In the genomic region with DNA sequence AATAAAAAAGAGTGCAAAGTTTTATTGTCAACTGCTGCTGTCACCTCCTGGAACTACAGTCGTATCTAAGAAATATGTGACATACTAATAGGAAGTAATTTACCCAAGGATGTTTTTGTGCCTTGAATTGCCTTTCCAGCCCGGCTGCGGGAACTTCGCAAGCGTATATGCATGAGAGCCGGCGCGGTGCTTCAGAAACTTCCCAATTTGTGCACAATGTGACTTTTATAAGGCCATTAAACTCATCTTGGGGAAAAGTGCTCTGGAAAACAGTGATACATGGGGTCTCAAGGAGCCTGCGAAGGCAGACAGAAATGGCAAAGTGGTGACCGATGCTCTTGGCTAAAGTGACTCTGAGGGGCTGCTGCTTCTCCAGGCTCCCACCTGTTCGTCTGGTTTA, we compare ENCODE assay signal across 29 cellular contexts. TPM values are rescaled to one million over a fixed set of nuclear protein-coding genes. Genes with fewer than 3 reads are reported as not detected.
"Had no signal": no experiment of that assay in that cellular context is flagged by ENCODE, and none has a peak within 500 bp of the region (broad histone marks: within the 10 kb centered on the region; RNA-seq: fewer than 3 reads in every experiment).

No MANE protein-coding gene starts in this region.

- H3K27me3 Mint-ChIP-seq: stimulated activated memory B cell treated with anti-CD40 and anti-IgM and Interleukin-4, amounts not matched to agents 10 μg/mL and 1 μg/mL and 100 μg/mL, for 72 hours; stimulated activated naive B cell treated with anti-CD40 and anti-IgM and Interleukin-4, amounts not matched to agents 10 μg/mL and 1 μg/mL and 100 μg/mL, for 72 hours had no signal

- ATAC-seq: stimulated activated effector memory CD8-positive, alpha-beta T cell treated with anti-CD3 and anti-CD28 coated beads, Interleukin-12 subunit alpha, Interleukin-12 subunit beta, amount 100 ng/mL, for 72 hours; stimulated activated memory B cell treated with anti-CD40 and anti-IgM and Interleukin-4, amounts not matched to agents 10 μg/mL and 1 μg/mL and 100 μg/mL, for 72 hours; stimulated activated naive B cell treated with anti-CD40 and anti-IgM and Interleukin-4, amounts not matched to agents 10 μg/mL and 1 μg/mL and 100 μg/mL, for 72 hours; stimulated activated naive CD8-positive, alpha-beta T cell treated with anti-CD3 and anti-CD28 coated beads, Interleukin-15, amount 100 ng/mL, for 72 hours; stimulated activated naive CD8-positive, alpha-beta T cell treated with anti-CD3 and anti-CD28 coated beads, Interleukin-15, Interleukin-2, amounts not matched to agents 100 U/mL and 50 U/mL, for 24 hours; upper lobe of right lung had no signal

- H3K27ac ChIP-seq: stomach, suprapubic skin, testis, thoracic aorta, thyroid gland, tibial artery, tibial nerve, transverse colon, upper lobe of left lung, upper lobe of right lung, uterus, vagina had no signal

- H3K4me3 Mint-ChIP-seq: stimulated activated effector memory CD8-positive, alpha-beta T cell treated with anti-CD3 and anti-CD28 coated beads, Interleukin-12 subunit alpha, Interleukin-12 subunit beta, amount 100 ng/mL, for 72 hours; stimulated activated memory B cell treated with anti-CD40 and anti-IgM and Interleukin-4, amounts not matched to agents 10 μg/mL and 1 μg/mL and 100 μg/mL, for 72 hours; stimulated activated naive B cell treated with anti-CD40 and anti-IgM and Interleukin-4, amounts not matched to agents 10 μg/mL and 1 μg/mL and 100 μg/mL, for 72 hours; stimulated activated naive CD8-positive, alpha-beta T cell treated with anti-CD3 and anti-CD28 coated beads, Interleukin-15, amount 100 ng/mL, for 72 hours; stimulated activated naive CD8-positive, alpha-beta T cell treated with anti-CD3 and anti-CD28 coated beads, Interleukin-15, Interleukin-2, amounts not matched to agents 100 ng/mL and 50 ng/mL, for 24 hours; type B pancreatic cell had no signal

- DNase-seq: stimulated activated CD4-positive, alpha-beta T cell treated with anti-CD3 and anti-CD28 coated beads, Interleukin-2, amount 100 ng/mL, for 48 hours; stimulated activated CD4-positive, alpha-beta T cell treated with anti-CD3 and anti-CD28 coated beads, Interleukin-4, amount 100 ng/mL, for 1 hour; stimulated activated CD4-positive, alpha-beta T cell treated with anti-CD3 and anti-CD28 coated beads, Interleukin-4, amount 100 ng/mL, for 24 hours; stimulated activated CD4-positive, alpha-beta T cell treated with anti-CD3 and anti-CD28 coated beads, Interleukin-4, amount 100 ng/mL, for 4 hours; stimulated activated naive B cell treated with anti-CD40 and anti-IgM and Interleukin-4, amounts not matched to agents 10 μg/mL and 1 μg/mL and 100 μg/mL, for 72 hours; stimulated activated naive CD4-positive, alpha-beta T cell; stimulated activated naive CD4-positive, alpha-beta T cell treated with Interleukin-2 at 50 U/mL for 16 hours; stimulated activated naive CD8-positive, alpha-beta T cell treated with anti-CD3 and anti-CD28 coated beads, Interleukin-15, amount 100 ng/mL, for 72 hours; stimulated activated naive CD8-positive, alpha-beta T cell treated with anti-CD3 and anti-CD28 coated beads, Interleukin-15, Interleukin-2, amounts not matched to agents 100 U/mL and 50 U/mL, for 24 hours; stomach; substantia nigra; testis; thyroid gland; tibial artery; transverse colon; trophoblast cell; upper lobe of left lung; upper lobe of right lung; uterus had no signal

- H3K4me1 Mint-ChIP-seq: stimulated activated effector memory CD8-positive, alpha-beta T cell treated with anti-CD3 and anti-CD28 coated beads, Interleukin-12 subunit alpha, Interleukin-12 subunit beta, amount 100 ng/mL, for 72 hours; stimulated activated memory B cell treated with anti-CD40 and anti-IgM and Interleukin-4, amounts not matched to agents 10 μg/mL and 1 μg/mL and 100 μg/mL, for 72 hours; stimulated activated naive B cell treated with anti-CD40 and anti-IgM and Interleukin-4, amounts not matched to agents 10 μg/mL and 1 μg/mL and 100 μg/mL, for 72 hours; stimulated activated naive CD8-positive, alpha-beta T cell treated with anti-CD3 and anti-CD28 coated beads, Interleukin-15, amount 100 ng/mL, for 72 hours had no signal

- H3K27ac Mint-ChIP-seq: stimulated activated effector memory CD8-positive, alpha-beta T cell treated with anti-CD3 and anti-CD28 coated beads, Interleukin-12 subunit alpha, Interleukin-12 subunit beta, amount 100 ng/mL, for 72 hours; stimulated activated memory B cell treated with anti-CD40 and anti-IgM and Interleukin-4, amounts not matched to agents 10 μg/mL and 1 μg/mL and 100 μg/mL, for 72 hours; stimulated activated naive B cell treated with anti-CD40 and anti-IgM and Interleukin-4, amounts not matched to agents 10 μg/mL and 1 μg/mL and 100 μg/mL, for 72 hours; stimulated activated naive CD8-positive, alpha-beta T cell treated with anti-CD3 and anti-CD28 coated beads, Interleukin-15, amount 100 ng/mL, for 72 hours; stimulated activated naive CD8-positive, alpha-beta T cell treated with anti-CD3 and anti-CD28 coated beads, Interleukin-15, Interleukin-2, amounts not matched to agents 100 ng/mL and 50 ng/mL, for 24 hours; type B pancreatic cell had no signal

- H3K27me3 ChIP-seq: stomach, testis, thyroid gland, tibial nerve, transverse colon, upper lobe of left lung, upper lobe of right lung, uterus, vagina had no signal

- H3K4me1 ChIP-seq: stomach, suprapubic skin, testis, thyroid gland, tibial artery, tibial nerve, transverse colon, upper lobe of left lung, upper lobe of right lung, uterus, vagina had no signal

- H3K36me3 ChIP-seq: stomach, suprapubic skin, thoracic aorta, thyroid gland, tibial artery, tibial nerve, transverse colon, upper lobe of left lung, upper lobe of right lung, uterus, vagina had no signal

- H3K4me3 ChIP-seq: stomach, suprapubic skin, testis, thoracic aorta, thyroid gland, tibial artery, tibial nerve, transverse colon, upper lobe of left lung, upper lobe of right lung, uterus, vagina had no signal

- H3K36me3 Mint-ChIP-seq: stimulated activated effector memory CD8-positive, alpha-beta T cell treated with anti-CD3 and anti-CD28 coated beads, Interleukin-12 subunit alpha, Interleukin-12 subunit beta, amount 100 ng/mL, for 72 hours; stimulated activated memory B cell treated with anti-CD40 and anti-IgM and Interleukin-4, amounts not matched to agents 10 μg/mL and 1 μg/mL and 100 μg/mL, for 72 hours; stimulated activated naive B cell treated with anti-CD40 and anti-IgM and Interleukin-4, amounts not matched to agents 10 μg/mL and 1 μg/mL and 100 μg/mL, for 72 hours; type B pancreatic cell had no signal

- H3K9me3 Mint-ChIP-seq: type B pancreatic cell had no signal

- H3K9me3 ChIP-seq: stomach, suprapubic skin, testis, thoracic aorta, thyroid gland, tibial artery, transverse colon, upper lobe of left lung, upper lobe of right lung, uterus, vagina had no signal

RNA-seq across cellular contexts. Expression of a gene that starts 41.7 kb away (rescaled TPM):
- total RNA-seq: subcutaneous adipose tissue, suprapubic skin, thoracic aorta, tibial nerve, ureter had no signal
